ENCODE assay signal across 1 cellular context in the genomic region with DNA sequence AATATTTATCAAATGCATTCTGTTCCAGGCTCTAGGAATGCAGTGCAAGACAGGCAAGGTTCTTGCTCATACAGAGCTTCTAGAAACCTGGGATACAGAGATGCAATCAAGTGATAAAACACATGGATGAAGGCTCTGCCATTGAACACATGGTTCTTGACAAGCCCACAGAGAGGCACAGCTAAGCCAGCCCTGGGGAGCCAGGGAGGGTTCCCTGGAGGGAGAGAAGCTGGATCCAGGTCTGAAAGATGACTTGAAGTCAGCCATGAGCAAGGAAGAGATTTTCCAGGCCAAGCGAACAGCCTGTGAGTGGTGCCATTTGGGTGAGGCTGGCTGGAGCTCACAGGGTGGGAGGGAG.
TF ChIP-seq lines count a peak whose summit lies in the region.

No MANE protein-coding gene starts in this region.

TF ChIP-seq in GM12878, 131 proteins besides CTCF, POLR2A, EP300 and RAD21 (continued from another document):
- TF ChIP-seq ZNF687 (IDR thresholded peaks at IDR 0.05) (peak; percentile 61; the same call in 1 of the 2 replicates), NR2F1 (conservative IDR thresholded peaks at IDR 0.05) (no peak), MYC (IDR thresholded peaks at IDR 0.05; ENCODE audit: insufficient read depth, insufficient read length, insufficient replicate concordance, low read length, severe bottlenecking) (no peak), SUZ12 (IDR thresholded peaks at IDR 0.05; ENCODE audit: unreplicated experiment) (no peak), TBL1XR1 (IDR thresholded peaks at IDR 0.05; ENCODE audit: low read depth, low read length) (no peak), TAF1 (IDR thresholded peaks at IDR 0.05; ENCODE audit: borderline replicate concordance, low read depth, low read length) (no peak)
